ENCODE assay signal across 12 cellular contexts in genomic region chr6:70841115-70841514, GRCh38.
DNase-seq lines count a peak whose midpoint lies in the region; ATAC-seq and TF ChIP-seq lines count a peak whose summit lies in the region.
"Had no signal": no experiment of that assay in that cellular context is flagged by ENCODE, and none has a peak within 500 bp of the region (broad histone marks: within the 10 kb centered on the region; RNA-seq: fewer than 3 reads in every experiment).

No MANE protein-coding gene starts in this region.

- H3K4me1 Mint-ChIP-seq in stimulated activated naive CD8-positive, alpha-beta T cell treated with anti-CD3 and anti-CD28 coated beads, Interleukin-15, amount 100 ng/mL, for 72 hours: peaks cover 10% of the 10 kb centered on the region
- H3K4me1 Mint-ChIP-seq in effector memory CD8-positive, alpha-beta T cell (ENCODE audit: low read depth in 2 of 2): peaks cover 6 to 12% of the 10 kb centered on the region in 2 donors
- H3K4me1 Mint-ChIP-seq in natural killer cell: peaks cover 10 to 27% of the 10 kb centered on the region in 2 donors
- H3K4me1 Mint-ChIP-seq in activated T-helper 17 cell treated with anti-CD3 and anti-CD28 coated beads, Interleukin-2, amount 50 U/mL, for 72 hours: peaks cover 6% of the 10 kb centered on the region

- H3K9me3 Mint-ChIP-seq in stimulated activated naive CD8-positive, alpha-beta T cell treated with anti-CD3 and anti-CD28 coated beads, Interleukin-15, amount 100 ng/mL, for 72 hours: no peaks in the 10 kb centered on the region
- no peaks in the 10 kb centered on the region for H3K9me3 Mint-ChIP-seq in effector memory CD8-positive, alpha-beta T cell
- no peaks in the 10 kb centered on the region for H3K9me3 Mint-ChIP-seq in natural killer cell
- H3K9me3 Mint-ChIP-seq in activated T-helper 17 cell treated with anti-CD3 and anti-CD28 coated beads, Interleukin-2, amount 50 U/mL, for 72 hours: no peaks in the 10 kb centered on the region
- H3K9me3 Mint-ChIP-seq: CD4-positive, CD25-positive, alpha-beta regulatory T cell had no signal

- no peaks in the 10 kb centered on the region for H3K27me3 Mint-ChIP-seq in stimulated activated naive CD8-positive, alpha-beta T cell treated with anti-CD3 and anti-CD28 coated beads, Interleukin-15, amount 100 ng/mL, for 72 hours
- no peaks in the 10 kb centered on the region for H3K27me3 Mint-ChIP-seq in effector memory CD8-positive, alpha-beta T cell
- H3K27me3 Mint-ChIP-seq in natural killer cell (ENCODE audit: low read depth in 2 of 2): no peaks in the 10 kb centered on the region
- H3K27me3 Mint-ChIP-seq in activated T-helper 17 cell treated with anti-CD3 and anti-CD28 coated beads, Interleukin-2, amount 50 U/mL, for 72 hours: no peaks in the 10 kb centered on the region
- H3K27me3 Mint-ChIP-seq: CD4-positive, CD25-positive, alpha-beta regulatory T cell had no signal

- intact Hi-C loops in natural killer cell (cut with micrococcal nuclease): no loop called here

- peaks cover 6% of the 10 kb centered on the region for H3K36me3 Mint-ChIP-seq in effector memory CD8-positive, alpha-beta T cell (ENCODE audit: insufficient read depth)
- no peaks in the 10 kb centered on the region for H3K36me3 Mint-ChIP-seq in natural killer cell
- H3K36me3 Mint-ChIP-seq in activated T-helper 17 cell treated with anti-CD3 and anti-CD28 coated beads, Interleukin-2, amount 50 U/mL, for 72 hours (ENCODE audit: low read depth): peaks cover 44% of the 10 kb centered on the region

- TF ChIP-seq CTCF in natural killer cell (IDR thresholded peaks at IDR 0.05): no peak

- no peak overlapping the region for H3K4me3 Mint-ChIP-seq in stimulated activated naive CD8-positive, alpha-beta T cell treated with anti-CD3 and anti-CD28 coated beads, Interleukin-15, amount 100 ng/mL, for 72 hours
- no peak overlapping the region for H3K4me3 Mint-ChIP-seq in effector memory CD8-positive, alpha-beta T cell
- no peak overlapping the region for H3K4me3 Mint-ChIP-seq in natural killer cell
- no peak overlapping the region for H3K4me3 Mint-ChIP-seq in activated T-helper 17 cell treated with anti-CD3 and anti-CD28 coated beads, Interleukin-2, amount 50 U/mL, for 72 hours
- H3K4me3 Mint-ChIP-seq: CD4-positive, CD25-positive, alpha-beta regulatory T cell had no signal

- no peak for DNase-seq in stimulated activated naive CD8-positive, alpha-beta T cell treated with anti-CD3 and anti-CD28 coated beads, Interleukin-15, Interleukin-2, amounts not matched to agents 100 U/mL and 50 U/mL, for 24 hours
- no peak for DNase-seq in stimulated activated naive CD8-positive, alpha-beta T cell treated with anti-CD3 and anti-CD28 coated beads, Interleukin-15, amount 100 ng/mL, for 72 hours
- DNase-seq in effector memory CD8-positive, alpha-beta T cell: no peak
- DNase-seq in natural killer cell (no peak), SKM-1 treated with dmso at 0.1 percent for 144 hours (lab: John Stamatoyannopoulos, UW; ENCODE audit: unreplicated experiment) (no peak)
- DNase-seq in activated CD4-positive, alpha-beta T cell treated with anti-CD3 and anti-CD28 coated beads for 4 hours: no peak
- DNase-seq: AML-193; CD4-positive, CD25-positive, alpha-beta regulatory T cell; DMS53; GF-D8 had no signal

- ATAC-seq in stimulated activated naive CD8-positive, alpha-beta T cell treated with anti-CD3 and anti-CD28 coated beads, Interleukin-15, Interleukin-2, amounts not matched to agents 100 U/mL and 50 U/mL, for 24 hours: peak; percentile 32
- ATAC-seq in stimulated activated naive CD8-positive, alpha-beta T cell treated with anti-CD3 and anti-CD28 coated beads, Interleukin-15, amount 100 ng/mL, for 72 hours: no peak
- peak; percentile 54 for ATAC-seq in effector memory CD8-positive, alpha-beta T cell (replicated peaks)
- peak; percentile 78 to 99 (median 83) for ATAC-seq in natural killer cell
- ATAC-seq in activated T-helper 17 cell treated with anti-CD3 and anti-CD28 coated beads, Interleukin-2, amount 50 U/mL, for 72 hours (replicated peaks): no peak
- ATAC-seq: HCT116 had no signal

- no peak overlapping the region for H3K27ac Mint-ChIP-seq in stimulated activated naive CD8-positive, alpha-beta T cell treated with anti-CD3 and anti-CD28 coated beads, Interleukin-15, amount 100 ng/mL, for 72 hours
- H3K27ac Mint-ChIP-seq in effector memory CD8-positive, alpha-beta T cell: no peak overlapping the region
- no peak overlapping the region for H3K27ac Mint-ChIP-seq in natural killer cell
- no peak overlapping the region for H3K27ac Mint-ChIP-seq in activated T-helper 17 cell treated with anti-CD3 and anti-CD28 coated beads, Interleukin-2, amount 50 U/mL, for 72 hours
- H3K27ac Mint-ChIP-seq: CD4-positive, CD25-positive, alpha-beta regulatory T cell had no signal

Comparison
In these comparisons a context has a peak if more than half of its experiments do, and no peak if none do; other contexts are left out.
1. ATAC-seq: peak in stimulated activated naive CD8-positive, alpha-beta T cell treated with anti-CD3 and anti-CD28 coated beads, Interleukin-15, Interleukin-2, amounts not matched to agents 100 U/mL and 50 U/mL, for 24 hours (single experiment), effector memory CD8-positive, alpha-beta T cell (single experiment) and natural killer cell (3 of 3); none in stimulated activated naive CD8-positive, alpha-beta T cell treated with anti-CD3 and anti-CD28 coated beads, Interleukin-15, amount 100 ng/mL, for 72 hours (single experiment) and activated T-helper 17 cell treated with anti-CD3 and anti-CD28 coated beads, Interleukin-2, amount 50 U/mL, for 72 hours (single experiment).